8 cellular contexts compared by ENCODE assay signal in the genomic region with DNA sequence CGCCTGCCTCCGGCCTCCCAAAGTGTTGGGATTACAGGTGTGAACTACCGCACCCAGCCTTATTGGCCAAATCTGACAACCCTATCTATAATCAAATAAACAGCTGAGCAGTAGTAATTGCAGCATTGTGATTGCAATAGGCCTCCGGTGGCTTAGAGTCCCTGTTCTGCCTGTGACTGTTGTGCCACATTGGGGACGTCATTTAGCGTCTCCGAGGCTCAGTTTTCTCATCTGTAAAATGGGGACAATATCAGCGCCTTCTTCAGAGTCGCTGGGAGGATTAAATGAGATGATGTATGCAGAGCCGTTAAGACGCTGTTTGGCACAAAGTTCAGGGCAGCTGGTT. TPM values are rescaled to one million over a fixed set of nuclear protein-coding genes. Genes with fewer than 3 reads are reported as not detected.
A peak's percentile ranks its signal among the peaks of the same experiment; 100 is the strongest.
DNase-seq lines count a peak whose midpoint lies in the region; ATAC-seq and TF ChIP-seq lines count a peak whose summit lies in the region.

No MANE protein-coding gene starts in this region.

- no peak for TF ChIP-seq CTCF in heart right ventricle (IDR thresholded peaks at IDR 0.05)
- no peak for TF ChIP-seq CTCF in mammary epithelial cell (conservative IDR thresholded peaks at IDR 0.05 in 1 of 2, IDR thresholded peaks at IDR 0.05 in 1 of 2; ENCODE audit: extremely low read depth in 1 of 2, insufficient read depth in 1 of 2, low read depth in 1 of 2, low read length in 2 of 2)

- peak overlapping the region in 9 of 10 donors; percentile 62 to 97 (median 89) for H3K4me3 ChIP-seq in heart right ventricle
- H3K4me3 ChIP-seq in mammary epithelial cell (replicated peaks in 1 of 3; ENCODE audit: insufficient read depth in 1 of 3, low read depth in 2 of 3, low read length in 3 of 3) = peak overlapping the region in 2 of 3 experiments; percentile 88 to 95
- no peak overlapping the region for H3K4me3 ChIP-seq in mesendoderm (ENCODE audit: low read length)
- peak overlapping the region; percentile 78 for H3K4me3 ChIP-seq in urinary bladder (ENCODE audit: low read depth, low read length)

- CTCF ChIA-PET in mammary epithelial cell (lab: Charles Lee; ENCODE audit: low non-redundant PET) = interaction anchor here (0.8 kb wide), 1 partner anchor 17 kb away, joined by 3 read pairs; no protein-coding TSS in a partner anchor

- H3K27me3 ChIP-seq in heart right ventricle (no peaks in the 10 kb centered on the region), mammary epithelial cell (ENCODE audit: insufficient read depth, low read length) (no peaks in the 10 kb centered on the region), mesendoderm (ENCODE audit: insufficient read depth, low read length, poor library complexity) (no peaks in the 10 kb centered on the region)

- peak overlapping the region; percentile 46 for H3K4ac ChIP-seq in mesendoderm (ENCODE audit: low read depth, low read length)

- intact Hi-C loops in heart right ventricle (cut with DNase I) = loop anchor here in 9 of 10 donors (1.0 to 5.0 kb wide), 4 partner anchors 35 to 37 kb away; no protein-coding TSS in a partner anchor
- intact Hi-C loops in left cardiac atrium (cut with DNase I) = loop anchor here (1.0 to 5.0 kb wide), 2 partner anchors 35 to 37 kb away; no protein-coding TSS in a partner anchor
- intact Hi-C loops in mammary epithelial cell (cut with micrococcal nuclease) = loop anchor here (1.0 to 2.0 kb wide), 3 partner anchors 27 to 63 kb away; no protein-coding TSS in a partner anchor

- H4K8ac ChIP-seq in mesendoderm (ENCODE audit: low read depth, low read length) = no peak overlapping the region

- H2AK5ac ChIP-seq in mesendoderm (ENCODE audit: low read length) = no peak overlapping the region

- H3K18ac ChIP-seq in mesendoderm (ENCODE audit: low read length) = no peak overlapping the region

- H3K9me3 ChIP-seq in heart right ventricle (no peaks in the 10 kb centered on the region), mammary epithelial cell (replicated peaks; ENCODE audit: insufficient read depth, low read length) (no peaks in the 10 kb centered on the region)

- H3K4me2 ChIP-seq in mammary epithelial cell (ENCODE audit: insufficient read depth, low read depth, low read length) = peak overlapping the region; percentile 76
- H3K4me2 ChIP-seq in mesendoderm (ENCODE audit: low read length) = peak overlapping the region; percentile 20

- WGBS in heart right ventricle, 2 donors = 64 to 67% methylated on average over 11 of the region's 11 CpGs
- WGBS in mammary epithelial cell (ENCODE audit: low coverage, missing lambda C conversion rate) = 55% methylated on average over 10 of the region's 11 CpGs
- no CpG with 5 or more reads among the region's 11 CpGs for WGBS in mesendoderm (ENCODE audit: extremely low coverage, insufficient coverage, low lambda C conversion rate)
- 65% methylated on average over 11 of the region's 11 CpGs for WGBS in urinary bladder

- in situ Hi-C loops in mammary epithelial cell (cut with MboI; ENCODE audit: low sequenced_read_pairs in 2 of 2) = no loop called here

- H2BK120ac ChIP-seq in mesendoderm (ENCODE audit: low read depth, low read length) = no peak overlapping the region

- H2BK5ac ChIP-seq in mesendoderm (ENCODE audit: low read length) = no peak overlapping the region

- no peak overlapping the region for H2BK15ac ChIP-seq in mesendoderm (replicated peaks; ENCODE audit: low read depth)

- BruUV-seq in mammary epithelial cell (replicated peaks; lab: Mats Ljungman, UMichigan) = no TSS peak

- H4K20me1 ChIP-seq in mammary epithelial cell (ENCODE audit: insufficient read depth, low read length) = no peaks in the 10 kb centered on the region

- no peak overlapping the region for H4K5ac ChIP-seq in mesendoderm (ENCODE audit: low read length)

- ATAC-seq in heart right ventricle (no peak), left cardiac atrium (no peak), HG03097 (IDR thresholded peaks at IDR 0.05; ENCODE audit: low FRiP score, unreplicated experiment) (no peak)

- dilution Hi-C loops in mammary epithelial cell (cut with HindIII; ENCODE audit: low sequenced_read_pairs) = no loop called here

- no peak overlapping the region for H3K23ac ChIP-seq in mesendoderm (ENCODE audit: low read length)

- H3K9ac ChIP-seq in mammary epithelial cell (ENCODE audit: insufficient read depth, low read length) (peak overlapping the region; percentile 50), mesendoderm (ENCODE audit: low read length) (peak overlapping the region; percentile 91)

- no peak for DNase-seq in heart right ventricle
- DNase-seq in left cardiac atrium = no peak
- DNase-seq in mammary epithelial cell = no peak
- no peak for DNase-seq in mesendoderm
- no peak for DNase-seq in DMS153 treated with DMSO at 0.1 percent for 48 hours (lab: John Stamatoyannopoulos, UW; ENCODE audit: unreplicated experiment)
- no peak for DNase-seq in hypothalamus (lab: John Stamatoyannopoulos, UW)

- H3K4me1 ChIP-seq in heart right ventricle (peaks cover 19 to 83% (median 80%) of the 10 kb centered on the region in 9 donors), mammary epithelial cell (ENCODE audit: insufficient read depth, low read length) (peaks cover 64% of the 10 kb centered on the region), mesendoderm (ENCODE audit: control insufficient read depth, low read depth, low read length) (peaks cover 11% of the 10 kb centered on the region), urinary bladder (ENCODE audit: insufficient read depth) (peaks cover 6% of the 10 kb centered on the region)

- H3K79me1 ChIP-seq in mesendoderm (ENCODE audit: low read length) = peaks cover 3% of the 10 kb centered on the region

- H3K36me3 ChIP-seq in heart right ventricle (peaks cover 0 to 7% (median 0%) of the 10 kb centered on the region in 9 donors), mammary epithelial cell (ENCODE audit: insufficient read depth, low read length) (peaks cover 3% of the 10 kb centered on the region), mesendoderm (ENCODE audit: control insufficient read depth, insufficient read depth, low read length) (no peaks in the 10 kb centered on the region), urinary bladder (ENCODE audit: insufficient read depth) (no peaks in the 10 kb centered on the region)

- H3K27ac ChIP-seq in heart right ventricle (peak overlapping the region in 9 of 10 donors; percentile 92 to 99 (median 98)), mammary epithelial cell (ENCODE audit: insufficient read depth, low read depth, low read length) (peak overlapping the region; percentile 58), mesendoderm (ENCODE audit: low read depth, low read length) (no peak overlapping the region), urinary bladder (ENCODE audit: low read depth) (peak overlapping the region; percentile 91)

- peak overlapping the region; percentile 75 for H3K56ac ChIP-seq in mesendoderm (ENCODE audit: low read length)

- H2AFZ ChIP-seq in mammary epithelial cell (ENCODE audit: low read depth, low read length) = peak overlapping the region; percentile 90

- H3K79me2 ChIP-seq in mammary epithelial cell (ENCODE audit: insufficient read depth, low read length) (peaks cover 52% of the 10 kb centered on the region), mesendoderm (ENCODE audit: control insufficient read depth, insufficient read depth, low read length) (no peaks in the 10 kb centered on the region)

RNA-seq across cellular contexts. Expression of a gene that starts 0.5 kb away (rescaled TPM):
- 100 to 1,000 TPM in 1 of 10 donors, 10 to 100 TPM in 9; 65.6 to 104 (median 77.6) TPM for total RNA-seq in heart right ventricle
- polyA plus RNA-seq in heart right ventricle = 100 to 1,000 TPM in 1 of 2 donors, 10 to 100 TPM in 1; 62.4 to 107 TPM
- total RNA-seq in left cardiac atrium = 100 to 1,000 TPM in 1 of 2 donors, 10 to 100 TPM in 1; 89.1 to 107 TPM
- 100 to 1,000 TPM; 270 to 454 TPM for total RNA-seq in mammary epithelial cell
- 234 TPM for polyA plus RNA-seq in mammary epithelial cell
- 517 TPM for polyA minus RNA-seq in mammary epithelial cell
- 15.4 TPM for polyA plus RNA-seq in mesendoderm (2013, experiment 1 of 2)
- 17.2 TPM for polyA plus RNA-seq in mesendoderm (2013, experiment 2 of 2)
- 117 TPM for total RNA-seq in urinary bladder
- polyA plus RNA-seq in urinary bladder = 91.4 TPM

RNA-seq across cellular contexts. Expression of a gene that starts 46.3 kb away (rescaled TPM):
- not detected for total RNA-seq in heart right ventricle
- polyA plus RNA-seq in heart right ventricle = under 1 TPM in 1 of 2 donors, not detected in 1; 0.10 TPM
- total RNA-seq in left cardiac atrium = under 1 TPM in 1 of 2 donors, not detected in 1; 0.21 TPM
- 1 to 10 TPM; 5.2 to 9.5 TPM for total RNA-seq in mammary epithelial cell
- polyA plus RNA-seq in mammary epithelial cell = 4.5 TPM
- polyA minus RNA-seq in mammary epithelial cell = 0.78 TPM
- polyA plus RNA-seq in mesendoderm (2013, experiment 1 of 2) = 0.06 TPM
- polyA plus RNA-seq in mesendoderm (2013, experiment 2 of 2) = 0.06 TPM
- total RNA-seq in urinary bladder = 1.6 TPM
- polyA plus RNA-seq in urinary bladder = 11.9 TPM
